In genomic region chr5:143874312-143874711, GRCh38 we compare ENCODE assay signal across 14 cellular contexts.
A peak's percentile ranks its signal among the peaks of the same experiment; 100 is the strongest.
DNase-seq lines count a peak whose midpoint lies in the region; ATAC-seq and TF ChIP-seq lines count a peak whose summit lies in the region.
"Had no signal": no experiment of that assay in that cellular context is flagged by ENCODE, and none has a peak within 500 bp of the region (broad histone marks: within the 10 kb centered on the region; RNA-seq: fewer than 3 reads in every experiment).

No MANE protein-coding gene starts in this region.

- DNase-seq in ELR (ENCODE audit: low read depth) (peak; percentile 26), COLO829 (ENCODE audit: low spot score) (no peak), activated gamma-delta T cell treated with Interleukin-2 at 50 U/mL for 16 hours (no peak)
- no peak for DNase-seq in natural killer cell treated with Interleukin-12 subunit alpha and Interleukin-12 subunit beta and Interleukin-15 and Interleukin-18, amount 100 ng/mL, for 72 hours (ENCODE audit: low spot score)
- no peak for DNase-seq in activated CD8-positive, alpha-beta T cell treated with anti-CD3 and anti-CD28 coated beads, Interleukin-2, amount 10 ng/mL, durations not matched to agents 7 days and 5 days
- DNase-seq: effector CD8-positive, alpha-beta T cell; left cardiac atrium; NCI-H1436; Right ventricle myocardium superior; T-helper 9 cell had no signal

- H3K27me3 Mint-ChIP-seq in brain (peaks cover 4% of the 10 kb centered on the region), nephron (ENCODE audit: low read depth) (no peaks in the 10 kb centered on the region)
- H3K27me3 Mint-ChIP-seq in natural killer cell treated with Interleukin-12 subunit alpha and Interleukin-12 subunit beta and Interleukin-15 and Interleukin-18, amount 100 ng/mL, for 72 hours = peaks cover 7 to 10% of the 10 kb centered on the region in 2 donors
- no peaks in the 10 kb centered on the region for H3K27me3 Mint-ChIP-seq in activated CD8-positive, alpha-beta T cell treated with anti-CD3 and anti-CD28 coated beads, Interleukin-2, amount 10 ng/mL, durations not matched to agents 7 days and 5 days (ENCODE audit: low read depth)

- H3K36me3 Mint-ChIP-seq in brain (no peaks in the 10 kb centered on the region), nephron (ENCODE audit: low read depth) (no peaks in the 10 kb centered on the region)
- H3K36me3 Mint-ChIP-seq in natural killer cell treated with Interleukin-12 subunit alpha and Interleukin-12 subunit beta and Interleukin-15 and Interleukin-18, amount 100 ng/mL, for 72 hours = no peaks in the 10 kb centered on the region
- H3K36me3 Mint-ChIP-seq in activated CD8-positive, alpha-beta T cell treated with anti-CD3 and anti-CD28 coated beads, Interleukin-2, amount 10 ng/mL, durations not matched to agents 7 days and 5 days (ENCODE audit: low read depth) = no peaks in the 10 kb centered on the region
- H3K36me3 Mint-ChIP-seq: CD14-positive monocyte had no signal

- ATAC-seq in HG03439 (IDR thresholded peaks at IDR 0.05; ENCODE audit: unreplicated experiment) = peak; percentile 68
- ATAC-seq in natural killer cell treated with Interleukin-12 subunit alpha and Interleukin-12 subunit beta and Interleukin-15 and Interleukin-18, amount 100 ng/mL, for 72 hours = no peak
- no peak for ATAC-seq in activated CD8-positive, alpha-beta T cell treated with anti-CD3 and anti-CD28 coated beads, Interleukin-2, amount 10 ng/mL, durations not matched to agents 7 days and 5 days
- ATAC-seq: left cardiac atrium had no signal

- H3K27ac Mint-ChIP-seq in brain (peak overlapping the region in 3 of 5 experiments; percentile 41 to 89 (median 57)), nephron (peak overlapping the region in 2 of 3 experiments; percentile 47 to 68)
- no peak overlapping the region for H3K27ac Mint-ChIP-seq in natural killer cell treated with Interleukin-12 subunit alpha and Interleukin-12 subunit beta and Interleukin-15 and Interleukin-18, amount 100 ng/mL, for 72 hours
- H3K27ac Mint-ChIP-seq in activated CD8-positive, alpha-beta T cell treated with anti-CD3 and anti-CD28 coated beads, Interleukin-2, amount 10 ng/mL, durations not matched to agents 7 days and 5 days = no peak overlapping the region
- H3K27ac Mint-ChIP-seq: CD14-positive monocyte had no signal

- H3K4me1 Mint-ChIP-seq in brain (peaks cover 21% of the 10 kb centered on the region), nephron (peaks cover 27% of the 10 kb centered on the region)
- H3K4me1 Mint-ChIP-seq in natural killer cell treated with Interleukin-12 subunit alpha and Interleukin-12 subunit beta and Interleukin-15 and Interleukin-18, amount 100 ng/mL, for 72 hours (ENCODE audit: low read depth in 2 of 2) = no peaks in the 10 kb centered on the region
- no peaks in the 10 kb centered on the region for H3K4me1 Mint-ChIP-seq in activated CD8-positive, alpha-beta T cell treated with anti-CD3 and anti-CD28 coated beads, Interleukin-2, amount 10 ng/mL, durations not matched to agents 7 days and 5 days (ENCODE audit: low read depth)
- H3K4me1 Mint-ChIP-seq: CD14-positive monocyte had no signal

- POLR2A ChIA-PET in activated CD8-positive, alpha-beta T cell treated with anti-CD3 and anti-CD28 coated beads, Interleukin-2, amount 10 ng/mL, durations not matched to agents 7 days and 5 days (lab: Charles Lee) = no interaction called here

- no peak for TF ChIP-seq CTCF in brain (conservative IDR thresholded peaks at IDR 0.05)
- no peak for TF ChIP-seq CTCF in nephron (IDR thresholded peaks at IDR 0.05; ENCODE audit: unreplicated experiment in 3 of 3)

- CTCF ChIA-PET in activated CD8-positive, alpha-beta T cell treated with anti-CD3 and anti-CD28 coated beads, Interleukin-2, amount 10 ng/mL, durations not matched to agents 7 days and 5 days (lab: Charles Lee) = no interaction called here

- H3K9me3 Mint-ChIP-seq in brain (peaks cover 0 to 4% (median 0%) of the 10 kb centered on the region in 5 experiments), nephron (no peaks in the 10 kb centered on the region)
- no peaks in the 10 kb centered on the region for H3K9me3 Mint-ChIP-seq in natural killer cell treated with Interleukin-12 subunit alpha and Interleukin-12 subunit beta and Interleukin-15 and Interleukin-18, amount 100 ng/mL, for 72 hours
- H3K9me3 Mint-ChIP-seq in activated CD8-positive, alpha-beta T cell treated with anti-CD3 and anti-CD28 coated beads, Interleukin-2, amount 10 ng/mL, durations not matched to agents 7 days and 5 days (ENCODE audit: insufficient read depth) = no peaks in the 10 kb centered on the region

- H3K4me3 Mint-ChIP-seq in brain = peak overlapping the region in 1 of 5 experiments; percentile 41
- H3K4me3 Mint-ChIP-seq in nephron = peak overlapping the region in 1 of 3 experiments; percentile 14
- H3K4me3 Mint-ChIP-seq in natural killer cell treated with Interleukin-12 subunit alpha and Interleukin-12 subunit beta and Interleukin-15 and Interleukin-18, amount 100 ng/mL, for 72 hours = no peak overlapping the region
- H3K4me3 Mint-ChIP-seq in activated CD8-positive, alpha-beta T cell treated with anti-CD3 and anti-CD28 coated beads, Interleukin-2, amount 10 ng/mL, durations not matched to agents 7 days and 5 days = no peak overlapping the region
- H3K4me3 Mint-ChIP-seq: CD14-positive monocyte had no signal

Comparison
In these comparisons a context has a peak if more than half of its experiments do, and no peak if none do; other contexts are left out.
1. H3K27ac Mint-ChIP-seq: peak in brain (3 of 5) and nephron (2 of 3); none in natural killer cell treated with Interleukin-12 subunit alpha and Interleukin-12 subunit beta and Interleukin-15 and Interleukin-18, amount 100 ng/mL, for 72 hours (0 of 2) and activated CD8-positive, alpha-beta T cell treated with anti-CD3 and anti-CD28 coated beads, Interleukin-2, amount 10 ng/mL, durations not matched to agents 7 days and 5 days (single experiment).